8 cellular contexts compared by ENCODE assay signal in genomic region chr16:1494129-1494640, GRCh38. TPM values are rescaled to one million over a fixed set of nuclear protein-coding genes. Genes with fewer than 3 reads are reported as not detected.
DNase-seq lines count a peak whose midpoint lies in the region; ATAC-seq and TF ChIP-seq lines count a peak whose summit lies in the region.

No MANE protein-coding gene starts in this region.

- no peak for TF ChIP-seq EP300 in transverse colon (IDR thresholded peaks at IDR 0.05; ENCODE audit: low read depth)

- H3K4me1 ChIP-seq in right lobe of liver (peaks cover 0 to 14% (median 5%) of the 10 kb centered on the region in 4 donors), transverse colon (peaks cover 5 to 21% (median 19%) of the 10 kb centered on the region in 4 donors)

- peaks cover 7% of the 10 kb centered on the region for H3K36me3 Mint-ChIP-seq in chondrocyte (ENCODE audit: low read depth)

- H3K4me1 Mint-ChIP-seq in chondrocyte (ENCODE audit: low read depth) = peaks cover 18% of the 10 kb centered on the region

- no peaks in the 10 kb centered on the region for H3K27me3 ChIP-seq in right lobe of liver
- H3K27me3 ChIP-seq in transverse colon = no peaks in the 10 kb centered on the region

- H3K4me3 ChIP-seq in right lobe of liver = peak overlapping the region; percentile 67 to 82 (median 72)
- H3K4me3 ChIP-seq in transverse colon = peak overlapping the region; percentile 64 to 84 (median 76)

- ATAC-seq in right lobe of liver (peak; percentile 8 to 33 (median 20)), HG03469 (IDR thresholded peaks at IDR 0.05; ENCODE audit: unreplicated experiment) (no peak)

- H3K36me3 ChIP-seq in right lobe of liver = peaks cover 0 to 16% (median 0%) of the 10 kb centered on the region in 4 donors
- H3K36me3 ChIP-seq in transverse colon = no peaks in the 10 kb centered on the region

- peak overlapping the region; percentile 88 for H3K4me3 Mint-ChIP-seq in chondrocyte (ENCODE audit: unreplicated experiment)

- no peaks in the 10 kb centered on the region for H3K27me3 Mint-ChIP-seq in chondrocyte (ENCODE audit: low read depth)

- TF ChIP-seq CTCF in chondrocyte (IDR thresholded peaks at IDR 0.05) (peak; percentile 83), right lobe of liver (IDR thresholded peaks at IDR 0.05) (peak; percentile 19 to 33 (median 26)), transverse colon (IDR thresholded peaks at IDR 0.05) (peak in 4 of 5 experiments; percentile 11 to 31 (median 27))

- no peaks in the 10 kb centered on the region for H3K9me3 Mint-ChIP-seq in chondrocyte (ENCODE audit: low read depth)

- no peaks in the 10 kb centered on the region for H3K9me3 ChIP-seq in right lobe of liver
- H3K9me3 ChIP-seq in transverse colon = no peaks in the 10 kb centered on the region

- TF ChIP-seq POLR2A in right lobe of liver (IDR thresholded peaks at IDR 0.05) (no peak), transverse colon (IDR thresholded peaks at IDR 0.05) (no peak)

- H3K27ac Mint-ChIP-seq in chondrocyte (ENCODE audit: unreplicated experiment) = peak overlapping the region; percentile 84

- in situ Hi-C loops in transverse colon (cut with MboI; ENCODE audit: low pct_ligation_motif_present in 1 of 4, low pct_unique_long_range_greater_than_20kb in 1 of 4, low sequenced_read_pairs in 3 of 4) = no loop called here

- WGBS in right lobe of liver (ENCODE audit: insufficient coverage, low coverage, low lambda C conversion rate, missing lambda C conversion rate) = 10% methylated on average over 2 of the region's 25 CpGs
- WGBS in transverse colon (ENCODE audit: low coverage in 1 of 2), 2 donors = 31% methylated on average over 18 of the region's 25 CpGs; no CpG with 5 or more reads in 1 of the 2 donors

- DNase-seq in NCI-H146 (lab: John Stamatoyannopoulos, UW) (peak; percentile 21), NCI-H146 treated with DMSO at 0.1 percent for 48 hours (lab: John Stamatoyannopoulos, UW; ENCODE audit: unreplicated experiment) (no peak), NCI-H2227 (lab: John Stamatoyannopoulos, UW; ENCODE audit: unreplicated experiment) (peak; percentile 74), chondrocyte (ENCODE audit: low spot score) (no peak), right lobe of liver (peak in 1 of 3 donors; percentile 61), transverse colon (peak; percentile 32), NCI-H187 treated with DMSO at 0.1 percent for 48 hours (lab: John Stamatoyannopoulos, UW) (no peak)

- intact Hi-C loops in right lobe of liver (cut with DNase I) (no loop called here), transverse colon (cut with DNase I; ENCODE audit: low total_unique reads) (no loop called here)

- H3K27ac ChIP-seq in right lobe of liver (no peak overlapping the region), transverse colon (peak overlapping the region; percentile 85 to 92 (median 88))

RNA-seq across cellular contexts. Expression of gene TELO2, which starts 1.0 kb away (rescaled TPM):
- total RNA-seq in chondrocyte (19.3 to 30.9 TPM (median 21.7 TPM) in 3 replicates), right lobe of liver (10 to 100 TPM in 5 of 6 experiments, 1 to 10 TPM in 1; 9.5 to 31.0 (median 20.8) TPM), transverse colon (10 to 100 TPM; 22.2 to 98.1 (median 49.6) TPM)

RNA-seq across cellular contexts. Expression of gene PTX4, which starts 5.4 kb away (rescaled TPM):
- total RNA-seq in chondrocyte (not detected in 3 replicates), right lobe of liver (not detected), transverse colon (not detected)

RNA-seq across cellular contexts. Expression of gene CLCN7, which starts 19.4 kb away (rescaled TPM):
- total RNA-seq in chondrocyte (81.7 to 97.0 TPM (median 95.2 TPM) in 3 replicates), right lobe of liver (10 to 100 TPM; 36.0 to 50.8 (median 40.8) TPM), transverse colon (100 to 1,000 TPM in 2 of 4 donors, 10 to 100 TPM in 2; 57.6 to 171 (median 95.0) TPM)

RNA-seq across cellular contexts. Expression of gene TMEM204, which starts 39.3 kb away (rescaled TPM):
- 2.9 to 9.7 TPM (median 8.4 TPM) in 3 replicates for total RNA-seq in chondrocyte
- 10 to 100 TPM in 2 of 6 experiments, 1 to 10 TPM in 4; 4.7 to 18.7 (median 8.9) TPM for total RNA-seq in right lobe of liver
- total RNA-seq in transverse colon = 10 to 100 TPM in 3 of 4 donors, 1 to 10 TPM in 1; 9.4 to 22.5 (median 13.3) TPM

RNA-seq across cellular contexts. Expression of gene CCDC154, which starts 49.8 kb away (rescaled TPM):
- total RNA-seq in chondrocyte = 0.51 to 2.0 TPM (median 1.3 TPM) in 3 replicates
- 1 to 10 TPM in 2 of 6 experiments, under 1 TPM in 3, not detected in 1; 0.25 to 1.7 (median 0.79) TPM for total RNA-seq in right lobe of liver
- total RNA-seq in transverse colon = under 1 TPM in 2 of 4 donors, not detected in 2; 0.16 to 0.41 TPM

Comparison
In these comparisons a context has a peak if more than half of its experiments do, and no peak if none do; other contexts are left out.
1. DNase-seq: peak in NCI-H146 (single experiment), NCI-H2227 (single experiment) and transverse colon (single experiment); none in NCI-H146 treated with DMSO at 0.1 percent for 48 hours (single experiment), chondrocyte (single experiment) and NCI-H187 treated with DMSO at 0.1 percent for 48 hours (single experiment).
2. CTCF ChIP-seq: peak in every context shown above with its lines; median percentile 83 in chondrocyte; 27 in transverse colon; 26 in right lobe of liver.
3. H3K27ac ChIP-seq: peak in transverse colon (4 of 4); none in right lobe of liver (0 of 3).